21 cellular contexts compared by ENCODE assay signal in the genomic region with DNA sequence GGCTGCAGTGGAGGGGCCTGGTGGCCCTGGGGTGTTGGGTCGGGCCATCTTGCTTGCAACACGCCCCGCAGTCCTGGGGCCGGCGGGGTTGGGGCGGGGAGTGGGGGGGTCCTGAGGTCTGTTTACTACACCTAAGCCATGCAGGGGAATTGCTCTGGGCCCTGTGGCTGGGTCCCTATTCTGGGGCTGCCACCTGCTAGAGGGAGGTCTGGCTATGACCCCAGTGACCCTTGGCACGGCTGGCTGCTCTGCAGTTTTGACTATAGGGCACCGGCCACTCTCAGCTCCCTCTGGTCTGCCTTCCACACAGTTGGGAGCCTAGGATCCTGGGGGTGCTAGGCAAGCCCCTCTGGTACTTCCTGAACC.
"Had no signal": no experiment of that assay in that cellular context is flagged by ENCODE, and none has a peak within 500 bp of the region (broad histone marks: within the 10 kb centered on the region; RNA-seq: fewer than 3 reads in every experiment).

No MANE protein-coding gene starts in this region.

- H3K36me3 ChIP-seq: esophagus muscularis mucosa, gastrocnemius medialis, heart right ventricle, left lung, ovary, right lobe of liver, tibial nerve had no signal

- H3K9me3 Mint-ChIP-seq: dendritic cell treated with granulocyte-macrophage colony-stimulating factor and Interleukin-4, amounts not matched to agents 40 ng/mL and 50 ng/mL, for 4 days; effector memory CD8-positive, alpha-beta T cell; naive B cell; stimulated activated memory B cell treated with anti-CD40 and anti-IgM and Interleukin-4, amounts not matched to agents 10 μg/mL and 1 μg/mL and 100 μg/mL, for 72 hours; stimulated activated naive CD8-positive, alpha-beta T cell treated with anti-CD3 and anti-CD28 coated beads, Interleukin-15, Interleukin-2, amounts not matched to agents 100 ng/mL and 50 ng/mL, for 24 hours had no signal

- H3K4me1 ChIP-seq: left lung, right lobe of liver had no signal

- H3K4me3 Mint-ChIP-seq: dendritic cell treated with granulocyte-macrophage colony-stimulating factor and Interleukin-4, amounts not matched to agents 40 ng/mL and 50 ng/mL, for 4 days; effector memory CD8-positive, alpha-beta T cell; naive B cell; stimulated activated memory B cell treated with anti-CD40 and anti-IgM and Interleukin-4, amounts not matched to agents 10 μg/mL and 1 μg/mL and 100 μg/mL, for 72 hours; stimulated activated naive CD8-positive, alpha-beta T cell treated with anti-CD3 and anti-CD28 coated beads, Interleukin-15, Interleukin-2, amounts not matched to agents 100 ng/mL and 50 ng/mL, for 24 hours had no signal

- H3K9me3 ChIP-seq: esophagus muscularis mucosa, gastrocnemius medialis, heart right ventricle, left lung, ovary, right lobe of liver, testis, tibial nerve had no signal

- DNase-seq: effector memory CD8-positive, alpha-beta T cell; gastrocnemius medialis; heart right ventricle; islet precursor cell; left lung; mesenchymal stem cell; midbrain; naive B cell; nucleus accumbens; ovary; stimulated activated CD4-positive, alpha-beta T cell treated with anti-CD3 and anti-CD28 coated beads, Interleukin-1b, Interleukin-23, amount 100 ng/mL, for 48 hours; stimulated activated CD4-positive, alpha-beta T cell treated with anti-CD3 and anti-CD28 coated beads, Interleukin-4, amount 100 ng/mL, for 24 hours; testis had no signal

- ATAC-seq: effector memory CD8-positive, alpha-beta T cell; gastrocnemius medialis; left lung; right lobe of liver; stimulated activated memory B cell treated with anti-CD40 and anti-IgM and Interleukin-4, amounts not matched to agents 10 μg/mL and 1 μg/mL and 100 μg/mL, for 72 hours had no signal

- H3K4me1 Mint-ChIP-seq: naive B cell; stimulated activated memory B cell treated with anti-CD40 and anti-IgM and Interleukin-4, amounts not matched to agents 10 μg/mL and 1 μg/mL and 100 μg/mL, for 72 hours had no signal

- H3K27ac ChIP-seq: epithelial cell of prostate, gastrocnemius medialis, left lung, ovary, right lobe of liver, testis had no signal

- H3K4me3 ChIP-seq: esophagus muscularis mucosa, gastrocnemius medialis, heart right ventricle, left lung, lung, ovary, right lobe of liver, testis, tibial nerve had no signal

- H3K27me3 Mint-ChIP-seq: naive B cell; stimulated activated naive CD8-positive, alpha-beta T cell treated with anti-CD3 and anti-CD28 coated beads, Interleukin-15, Interleukin-2, amounts not matched to agents 100 ng/mL and 50 ng/mL, for 24 hours had no signal

- H3K36me3 Mint-ChIP-seq: naive B cell; stimulated activated memory B cell treated with anti-CD40 and anti-IgM and Interleukin-4, amounts not matched to agents 10 μg/mL and 1 μg/mL and 100 μg/mL, for 72 hours had no signal

- H3K27ac Mint-ChIP-seq: dendritic cell treated with granulocyte-macrophage colony-stimulating factor and Interleukin-4, amounts not matched to agents 40 ng/mL and 50 ng/mL, for 4 days; effector memory CD8-positive, alpha-beta T cell; naive B cell; stimulated activated memory B cell treated with anti-CD40 and anti-IgM and Interleukin-4, amounts not matched to agents 10 μg/mL and 1 μg/mL and 100 μg/mL, for 72 hours; stimulated activated naive CD8-positive, alpha-beta T cell treated with anti-CD3 and anti-CD28 coated beads, Interleukin-15, Interleukin-2, amounts not matched to agents 100 ng/mL and 50 ng/mL, for 24 hours had no signal

- H3K27me3 ChIP-seq: esophagus muscularis mucosa, gastrocnemius medialis, heart right ventricle, ovary, right lobe of liver, testis, tibial nerve had no signal
